ENCODE assay signal across 14 cellular contexts in genomic region chr17:18961634-18962493, GRCh38. TPM values are rescaled to one million over a fixed set of nuclear protein-coding genes. Genes with fewer than 3 reads are reported as not detected.
DNase-seq lines count a peak whose midpoint lies in the region; ATAC-seq, FAIRE-seq and TF ChIP-seq lines count a peak whose summit lies in the region.
"Had no signal": no experiment of that assay in that cellular context is flagged by ENCODE, and none has a peak within 500 bp of the region (broad histone marks: within the 10 kb centered on the region; RNA-seq: fewer than 3 reads in every experiment).

No MANE protein-coding gene starts in this region.

- no peaks in the 10 kb centered on the region for H3K27me3 Mint-ChIP-seq in activated CD4-positive, alpha-beta T cell treated with anti-CD3 and anti-CD28 coated beads for 36 hours
- no peaks in the 10 kb centered on the region for H3K27me3 Mint-ChIP-seq in IgD-negative memory B cell

- no peaks in the 10 kb centered on the region for H4K20me1 ChIP-seq in endothelial cell of umbilical vein (replicated peaks; ENCODE audit: control insufficient read depth, extremely low read depth, insufficient read depth, low read length)

- H3K9me3 ChIP-seq in endothelial cell of umbilical vein (replicated peaks; ENCODE audit: control insufficient read depth, insufficient read depth, low read length) (no peaks in the 10 kb centered on the region), skeletal muscle satellite cell (replicated peaks; ENCODE audit: low read length) (no peaks in the 10 kb centered on the region)
- H3K9me3 ChIP-seq: thoracic aorta had no signal

- POLR2A ChIA-PET in activated CD4-positive, alpha-beta T cell treated with anti-CD3 and anti-CD28 coated beads for 36 hours (lab: Charles Lee): interaction anchor here (1.0 kb wide), 1 partner anchor 62 kb away, joined by 3 read pairs; no protein-coding TSS in a partner anchor
- POLR2A ChIA-PET in endothelial cell of umbilical vein (lab: Charles Lee): no interaction called here

- no peaks in the 10 kb centered on the region for H3K9me3 Mint-ChIP-seq in activated CD4-positive, alpha-beta T cell treated with anti-CD3 and anti-CD28 coated beads for 36 hours (ENCODE audit: low read depth)
- H3K9me3 Mint-ChIP-seq in IgD-negative memory B cell: no peaks in the 10 kb centered on the region

- DNase-seq in activated CD4-positive, alpha-beta T cell treated with anti-CD3 and anti-CD28 coated beads for 36 hours: peak; percentile 34
- DNase-seq in activated CD4-positive, alpha-beta T cell treated with anti-CD3 and anti-CD28 coated beads, Interleukin-2, amount 50 U/mL, for 1 hour: no peak
- DNase-seq in endothelial cell of umbilical vein (ENCODE audit: low read depth, low spot score) (no peak), NCI-H1417 (lab: John Stamatoyannopoulos, UW) (no peak)
- DNase-seq in central memory CD4-positive, alpha-beta T cell: no peak
- DNase-seq: ACHN, DND-41, NCI-H2029 had no signal

- peak; percentile 8 for FAIRE-seq in endothelial cell of umbilical vein (lab: Jason Lieb, UNC)
- FAIRE-seq: colon had no signal

- no peak for TF ChIP-seq CTCF in endothelial cell of umbilical vein (IDR thresholded peaks at IDR 0.05; ENCODE audit: extremely low read depth in 1 of 2, insufficient read depth in 1 of 2, low read depth in 1 of 2, low read length in 2 of 2)

- no peaks in the 10 kb centered on the region for H3K9me1 ChIP-seq in endothelial cell of umbilical vein (replicated peaks; ENCODE audit: control insufficient read depth, extremely low read depth, insufficient read depth, low read length)

- CTCF ChIA-PET in activated CD4-positive, alpha-beta T cell treated with anti-CD3 and anti-CD28 coated beads for 36 hours (lab: Charles Lee): interaction anchor here (0.6 to 2.7 kb wide), 21 partner anchors 8 to 171 kb away, joined by 3 to 15 read pairs (median 4); partner anchors contain the start of gene FAM83G
- CTCF ChIA-PET in endothelial cell of umbilical vein (lab: Charles Lee): interaction anchor here (0.6 to 2.4 kb wide), 24 partner anchors 8 to 417 kb away, joined by 3 to 35 read pairs (median 8); partner anchors contain the start of genes FAM83G, MAPK7, PRPSAP2 and SLC5A10

- intact Hi-C loops in activated CD4-positive, alpha-beta T cell treated with anti-CD3 and anti-CD28 coated beads for 36 hours (cut with DNase I, micrococcal nuclease): loop anchor here (5.0 kb wide), 2 partner anchors 40 to 145 kb away; partner anchors contain the start of gene FAM83G (in 1 of the 2)
- intact Hi-C loops in endothelial cell of umbilical vein (cut with micrococcal nuclease): loop anchor here (2.0 kb wide), 1 partner anchor 43 kb away; the partner anchor contains the start of gene FAM83G

- H3K27ac Mint-ChIP-seq in activated CD4-positive, alpha-beta T cell treated with anti-CD3 and anti-CD28 coated beads for 36 hours: no peak overlapping the region
- peak overlapping the region in 2 of 3 donors; percentile 13 to 90 for H3K27ac Mint-ChIP-seq in IgD-negative memory B cell

- no peak overlapping the region for H3K4me3 Mint-ChIP-seq in activated CD4-positive, alpha-beta T cell treated with anti-CD3 and anti-CD28 coated beads for 36 hours
- no peak overlapping the region for H3K4me3 Mint-ChIP-seq in IgD-negative memory B cell

- H3K4me1 ChIP-seq in endothelial cell of umbilical vein (ENCODE audit: control insufficient read depth, extremely low read depth, insufficient read depth, low read length): no peaks in the 10 kb centered on the region
- peaks cover 23% of the 10 kb centered on the region for H3K4me1 ChIP-seq in skeletal muscle satellite cell (ENCODE audit: control insufficient read depth, insufficient read depth, low read length)

- H3K27ac ChIP-seq in endothelial cell of umbilical vein (ENCODE audit: insufficient read depth, low read depth, low read length): no peak overlapping the region
- H3K27ac ChIP-seq: thoracic aorta had no signal

- no peak for ATAC-seq in activated CD4-positive, alpha-beta T cell treated with anti-CD3 and anti-CD28 coated beads for 36 hours
- no peak for ATAC-seq in HG02884 (IDR thresholded peaks at IDR 0.05; ENCODE audit: unreplicated experiment)

- H3K27me3 ChIP-seq in endothelial cell of umbilical vein (ENCODE audit: control insufficient read depth in 2 of 2, insufficient read depth in 2 of 2, low read length in 2 of 2) (no peaks in the 10 kb centered on the region), skeletal muscle satellite cell (ENCODE audit: control insufficient read depth, insufficient read depth, low read length) (peaks cover 2% of the 10 kb centered on the region)

- H3K4me3 ChIP-seq in endothelial cell of umbilical vein (replicated peaks in 1 of 3; ENCODE audit: insufficient read depth in 1 of 3, low read depth in 1 of 3, low read length in 3 of 3): no peak overlapping the region
- H3K4me3 ChIP-seq in skeletal muscle satellite cell (ENCODE audit: low read length): no peak overlapping the region
- H3K4me3 ChIP-seq: thoracic aorta had no signal

- no peaks in the 10 kb centered on the region for H3K79me2 ChIP-seq in endothelial cell of umbilical vein (ENCODE audit: control insufficient read depth, insufficient read depth, low read length)

- H3K36me3 Mint-ChIP-seq in activated CD4-positive, alpha-beta T cell treated with anti-CD3 and anti-CD28 coated beads for 36 hours (ENCODE audit: low read depth): no peaks in the 10 kb centered on the region
- no peaks in the 10 kb centered on the region for H3K36me3 Mint-ChIP-seq in IgD-negative memory B cell

- TF ChIP-seq POLR2A in endothelial cell of umbilical vein (IDR thresholded peaks at IDR 0.05; ENCODE audit: low read depth, low read length): no peak

- no peak overlapping the region for H3K9ac ChIP-seq in endothelial cell of umbilical vein (replicated peaks; ENCODE audit: extremely low read depth, insufficient read depth, low read length)
- peak overlapping the region; percentile 52 for H3K9ac ChIP-seq in skeletal muscle satellite cell (ENCODE audit: low read depth, low read length)

- H3K36me3 ChIP-seq in endothelial cell of umbilical vein (ENCODE audit: control insufficient read depth in 2 of 2, extremely low read depth in 1 of 2, insufficient read depth in 2 of 2, low read length in 2 of 2) (no peaks in the 10 kb centered on the region), skeletal muscle satellite cell (ENCODE audit: insufficient read depth, low read length) (no peaks in the 10 kb centered on the region)
- H3K36me3 ChIP-seq: thoracic aorta had no signal

- peaks cover 16% of the 10 kb centered on the region for H3K4me1 Mint-ChIP-seq in activated CD4-positive, alpha-beta T cell treated with anti-CD3 and anti-CD28 coated beads for 36 hours
- H3K4me1 Mint-ChIP-seq in IgD-negative memory B cell: peaks cover 0 to 5% (median 0%) of the 10 kb centered on the region in 3 donors

- no peak overlapping the region for H3K4me2 ChIP-seq in endothelial cell of umbilical vein (ENCODE audit: insufficient read depth, low read length)
- no peak overlapping the region for H3K4me2 ChIP-seq in skeletal muscle satellite cell (ENCODE audit: low read length)

- H2AFZ ChIP-seq in endothelial cell of umbilical vein (ENCODE audit: low read depth, low read length): peak overlapping the region; percentile 47

- BruUV-seq in endothelial cell of umbilical vein (replicated peaks; lab: Mats Ljungman, UMichigan): no TSS peak

- dilution Hi-C loops in endothelial cell of umbilical vein (cut with MboI; ENCODE audit: extremely low pct_ligation_motif_present, low sequenced_read_pairs): no loop called here

TF ChIP-seq in endothelial cell of umbilical vein, 7 proteins besides CTCF, POLR2A, EP300 and RAD21:
- TF ChIP-seq POLR2AphosphoS5 (IDR thresholded peaks at IDR 0.05; ENCODE audit: insufficient read depth, low read depth, low read length): no peak
- TF ChIP-seq JUN (IDR thresholded peaks at IDR 0.05; ENCODE audit: borderline replicate concordance, insufficient read depth, insufficient read length, low read depth): no peak
- no peak for TF ChIP-seq FOS (IDR thresholded peaks at IDR 0.05; ENCODE audit: borderline replicate concordance, insufficient read depth, low read length)
- no peak for TF ChIP-seq EZH2 (IDR thresholded peaks at IDR 0.05; ENCODE audit: borderline replicate concordance, low read depth, low read length, severe bottlenecking)
- TF ChIP-seq GATA2 (IDR thresholded peaks at IDR 0.05; ENCODE audit: insufficient read depth, insufficient read length, low read depth, low read length): no peak
- TF ChIP-seq MYC (IDR thresholded peaks at IDR 0.05; ENCODE audit: low read depth, low read length): no peak
- TF ChIP-seq MAX (IDR thresholded peaks at IDR 0.05; ENCODE audit: insufficient read depth, insufficient read length): no peak

RNA-seq across cellular contexts. Expression of gene SLC5A10, which starts 9.9 kb away (rescaled TPM):
- not detected for total RNA-seq in activated CD4-positive, alpha-beta T cell treated with anti-CD3 and anti-CD28 coated beads for 36 hours
- polyA plus RNA-seq in IgD-negative memory B cell (0.79 TPM), endothelial cell of umbilical vein (not detected in 2 replicates)
- not detected in 2 replicates for total RNA-seq in endothelial cell of umbilical vein
- 0.01 TPM in 1 of 2 replicates, not detected in the other for polyA plus RNA-seq in endothelial cell of umbilical vein (2011; cell fraction: cytosol; rRNA removed)
- polyA plus RNA-seq in endothelial cell of umbilical vein (2011; cell fraction: nucleus; rRNA removed): not detected in 2 replicates
- 0.71 and 0.72 TPM in 2 replicates for polyA plus RNA-seq in endothelial cell of umbilical vein (2012)
- polyA minus RNA-seq in endothelial cell of umbilical vein: not detected in 2 replicates
- not detected for polyA minus RNA-seq in endothelial cell of umbilical vein (2011; cell fraction: cytosol; rRNA and poly(A)+ RNA removed)
- not detected in 2 replicates for polyA minus RNA-seq in endothelial cell of umbilical vein (2011; cell fraction: nucleus; rRNA and poly(A)+ RNA removed)
- not detected in 2 replicates for total RNA-seq in skeletal muscle satellite cell (2012; rRNA removed)
- total RNA-seq: myocyte, thoracic aorta had no signal

RNA-seq across cellular contexts. Expression of gene FAM83G, which starts 42.7 kb away (rescaled TPM):
- total RNA-seq in activated CD4-positive, alpha-beta T cell treated with anti-CD3 and anti-CD28 coated beads for 36 hours: 10 to 100 TPM; 11.1 to 14.3 TPM
- polyA plus RNA-seq in IgD-negative memory B cell: 6.8 TPM
- total RNA-seq in endothelial cell of umbilical vein: 10.9 and 11.1 TPM in 2 replicates
- 7.0 and 8.2 TPM in 2 replicates for polyA plus RNA-seq in endothelial cell of umbilical vein
- polyA plus RNA-seq in endothelial cell of umbilical vein (2011; cell fraction: cytosol; rRNA removed): 5.4 and 6.6 TPM in 2 replicates
- 10.4 and 10.9 TPM in 2 replicates for polyA plus RNA-seq in endothelial cell of umbilical vein (2011; cell fraction: nucleus; rRNA removed)
- polyA plus RNA-seq in endothelial cell of umbilical vein (2012): 8.6 and 10.0 TPM in 2 replicates
- polyA minus RNA-seq in endothelial cell of umbilical vein: 7.3 and 8.5 TPM in 2 replicates
- 12.8 TPM for polyA minus RNA-seq in endothelial cell of umbilical vein (2011; cell fraction: cytosol; rRNA and poly(A)+ RNA removed)
- polyA minus RNA-seq in endothelial cell of umbilical vein (2011; cell fraction: nucleus; rRNA and poly(A)+ RNA removed): 6.1 and 8.1 TPM in 2 replicates
- total RNA-seq in skeletal muscle satellite cell (2012; rRNA removed): 9.2 and 12.7 TPM in 2 replicates
